1 cellular context compared by ENCODE assay signal in genomic region chr1:11831945-11832725, GRCh38.
TF ChIP-seq lines count a peak whose summit lies in the region.

No MANE protein-coding gene starts in this region.

TF ChIP-seq in GM12878, 131 proteins besides CTCF, POLR2A, EP300 and RAD21:
- no peak for TF ChIP-seq GABPA (IDR thresholded peaks at IDR 0.05; ENCODE audit: low read depth)
- TF ChIP-seq, protein P1, sequence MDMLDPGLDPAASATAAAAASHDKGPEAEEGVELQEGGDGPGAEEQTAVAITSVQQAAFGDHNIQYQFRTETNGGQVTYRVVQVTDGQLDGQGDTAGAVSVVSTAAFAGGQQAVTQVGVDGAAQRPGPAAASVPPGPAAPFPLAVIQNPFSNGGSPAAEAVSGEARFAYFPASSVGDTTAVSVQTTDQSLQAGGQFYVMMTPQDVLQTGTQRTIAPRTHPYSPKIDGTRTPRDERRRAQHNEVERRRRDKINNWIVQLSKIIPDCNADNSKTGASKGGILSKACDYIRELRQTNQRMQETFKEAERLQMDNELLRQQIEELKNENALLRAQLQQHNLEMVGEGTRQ (IDR thresholded peaks at IDR 0.05; ENCODE audit: borderline replicate concordance, low read depth, low read length), result no peak
- TF ChIP-seq RCOR1 (conservative IDR thresholded peaks at IDR 0.05; ENCODE audit: low read depth, low read length), result no peak
- no peak for TF ChIP-seq NFXL1 (IDR thresholded peaks at IDR 0.05; ENCODE audit: borderline replicate concordance)
- TF ChIP-seq STAT1 (conservative IDR thresholded peaks at IDR 0.05), result no peak
